In genomic region chr11:63996512-63996911, GRCh38 we compare ENCODE assay signal across 30 cellular contexts. TPM values are rescaled to one million over a fixed set of nuclear protein-coding genes. Genes with fewer than 3 reads are reported as not detected.
"Had no signal": no experiment of that assay in that cellular context is flagged by ENCODE, and none has a peak within 500 bp of the region (broad histone marks: within the 10 kb centered on the region; RNA-seq: fewer than 3 reads in every experiment).

No MANE protein-coding gene starts in this region.

- H3K36me3 ChIP-seq: breast epithelium had no signal

- FAIRE-seq: endometrium, endothelial cell of umbilical vein, frontal cortex had no signal

- H3K4me3 ChIP-seq: ascending aorta, breast epithelium, cardiac muscle cell, colonic mucosa, esophagus squamous epithelium, heart left ventricle had no signal

- H3K9me3 ChIP-seq: ascending aorta, breast epithelium, colonic mucosa, esophagus squamous epithelium, heart left ventricle had no signal

- H3K27me3 ChIP-seq: ascending aorta, breast epithelium, cardiac muscle cell, colonic mucosa had no signal

- DNase-seq: activated CD4-positive, alpha-beta memory T cell treated with anti-CD3 and anti-CD28 coated beads, Interleukin-2, amount 10 ng/mL, durations not matched to agents 7 days and 5 days; activated CD4-positive, alpha-beta T cell treated with anti-CD3 and anti-CD28 coated beads for 1 hour; activated CD4-positive, alpha-beta T cell treated with anti-CD3 and anti-CD28 coated beads for 4 hours; activated CD4-positive, alpha-beta T cell treated with anti-CD3 and anti-CD28 coated beads, Interleukin-2, amount 10 ng/mL, durations not matched to agents 7 days and 5 days; activated CD4-positive, alpha-beta T cell treated with anti-CD3 and anti-CD28 coated beads, Interleukin-2, amount 50 U/mL, for 4 hours; activated CD8-positive, alpha-beta memory T cell treated with anti-CD3 and anti-CD28 coated beads, Interleukin-2, amount 50 U/mL, for 48 hours; activated gamma-delta T cell; activated naive CD4-positive, alpha-beta T cell; activated naive CD4-positive, alpha-beta T cell treated with anti-CD3 and anti-CD28 coated beads, Interleukin-2, amount 10 ng/mL, durations not matched to agents 7 days and 5 days; activated naive CD8-positive, alpha-beta T cell treated with anti-CD3 and anti-CD28 coated beads, Interleukin-2, amount 10 ng/mL, durations not matched to agents 7 days and 5 days; activated T-cell treated with anti-CD3 and anti-CD28 coated beads for 4 hours; activated T-cell treated with anti-CD3 and anti-CD28 coated beads, Interleukin-2, amount 50 U/mL, for 24 hours; activated T-cell treated with anti-CD3 and anti-CD28 coated beads, Interleukin-2, amount 50 U/mL, for 72 hours; central memory CD4-positive, alpha-beta T cell; cerebellar nuclear complex; colonic mucosa; effector CD8-positive, alpha-beta T cell; esophagus squamous epithelium; glutamatergic neuron; heart left ventricle; T-helper 2 cell had no signal

- H3K27ac ChIP-seq: ascending aorta, breast epithelium, cardiac muscle cell, colonic mucosa, epithelial cell of prostate, esophagus squamous epithelium, heart left ventricle had no signal

RNA-seq across cellular contexts. Expression of gene FLRT1, which starts 39.2 kb away (rescaled TPM):
- total RNA-seq: activated CD4-positive, alpha-beta T cell treated with anti-CD3 and anti-CD28 coated beads, Interleukin-2, amount 10 ng/mL, durations not matched to agents 7 days and 5 days; activated naive CD4-positive, alpha-beta T cell treated with anti-CD3 and anti-CD28 coated beads, Interleukin-2, amount 50 U/mL, for 72 hours; activated naive CD8-positive, alpha-beta T cell treated with anti-CD3 and anti-CD28 coated beads, Interleukin-2, amount 10 ng/mL, durations not matched to agents 7 days and 5 days; breast epithelium; dermis microvascular lymphatic vessel endothelial cell; endothelial cell of umbilical vein had no signal
- polyA plus RNA-seq: endothelial cell of umbilical vein had no signal
